ENCODE assay signal across 2 cellular contexts in the genomic region with DNA sequence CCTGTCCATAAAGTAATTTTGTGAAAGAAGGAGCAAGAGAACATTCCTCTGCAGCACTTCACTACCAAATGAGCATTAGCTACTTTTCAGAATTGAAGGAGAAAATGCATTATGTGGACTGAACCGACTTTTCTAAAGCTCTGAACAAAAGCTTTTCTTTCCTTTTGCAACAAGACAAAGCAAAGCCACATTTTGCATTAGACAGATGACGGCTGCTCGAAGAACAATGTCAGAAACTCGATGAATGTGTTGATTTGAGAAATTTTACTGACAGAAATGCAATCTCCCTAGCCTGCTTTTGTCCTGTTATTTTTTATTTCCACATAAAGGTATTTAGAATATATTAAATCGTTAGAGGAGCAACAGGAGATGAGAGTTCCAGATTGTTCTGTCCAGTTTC.
TF ChIP-seq lines count a peak whose summit lies in the region.

No MANE protein-coding gene starts in this region.

TF ChIP-seq in GM23338, 12 proteins besides CTCF, POLR2A, EP300 and RAD21 (continued from another document):
- TF ChIP-seq, protein P1, sequence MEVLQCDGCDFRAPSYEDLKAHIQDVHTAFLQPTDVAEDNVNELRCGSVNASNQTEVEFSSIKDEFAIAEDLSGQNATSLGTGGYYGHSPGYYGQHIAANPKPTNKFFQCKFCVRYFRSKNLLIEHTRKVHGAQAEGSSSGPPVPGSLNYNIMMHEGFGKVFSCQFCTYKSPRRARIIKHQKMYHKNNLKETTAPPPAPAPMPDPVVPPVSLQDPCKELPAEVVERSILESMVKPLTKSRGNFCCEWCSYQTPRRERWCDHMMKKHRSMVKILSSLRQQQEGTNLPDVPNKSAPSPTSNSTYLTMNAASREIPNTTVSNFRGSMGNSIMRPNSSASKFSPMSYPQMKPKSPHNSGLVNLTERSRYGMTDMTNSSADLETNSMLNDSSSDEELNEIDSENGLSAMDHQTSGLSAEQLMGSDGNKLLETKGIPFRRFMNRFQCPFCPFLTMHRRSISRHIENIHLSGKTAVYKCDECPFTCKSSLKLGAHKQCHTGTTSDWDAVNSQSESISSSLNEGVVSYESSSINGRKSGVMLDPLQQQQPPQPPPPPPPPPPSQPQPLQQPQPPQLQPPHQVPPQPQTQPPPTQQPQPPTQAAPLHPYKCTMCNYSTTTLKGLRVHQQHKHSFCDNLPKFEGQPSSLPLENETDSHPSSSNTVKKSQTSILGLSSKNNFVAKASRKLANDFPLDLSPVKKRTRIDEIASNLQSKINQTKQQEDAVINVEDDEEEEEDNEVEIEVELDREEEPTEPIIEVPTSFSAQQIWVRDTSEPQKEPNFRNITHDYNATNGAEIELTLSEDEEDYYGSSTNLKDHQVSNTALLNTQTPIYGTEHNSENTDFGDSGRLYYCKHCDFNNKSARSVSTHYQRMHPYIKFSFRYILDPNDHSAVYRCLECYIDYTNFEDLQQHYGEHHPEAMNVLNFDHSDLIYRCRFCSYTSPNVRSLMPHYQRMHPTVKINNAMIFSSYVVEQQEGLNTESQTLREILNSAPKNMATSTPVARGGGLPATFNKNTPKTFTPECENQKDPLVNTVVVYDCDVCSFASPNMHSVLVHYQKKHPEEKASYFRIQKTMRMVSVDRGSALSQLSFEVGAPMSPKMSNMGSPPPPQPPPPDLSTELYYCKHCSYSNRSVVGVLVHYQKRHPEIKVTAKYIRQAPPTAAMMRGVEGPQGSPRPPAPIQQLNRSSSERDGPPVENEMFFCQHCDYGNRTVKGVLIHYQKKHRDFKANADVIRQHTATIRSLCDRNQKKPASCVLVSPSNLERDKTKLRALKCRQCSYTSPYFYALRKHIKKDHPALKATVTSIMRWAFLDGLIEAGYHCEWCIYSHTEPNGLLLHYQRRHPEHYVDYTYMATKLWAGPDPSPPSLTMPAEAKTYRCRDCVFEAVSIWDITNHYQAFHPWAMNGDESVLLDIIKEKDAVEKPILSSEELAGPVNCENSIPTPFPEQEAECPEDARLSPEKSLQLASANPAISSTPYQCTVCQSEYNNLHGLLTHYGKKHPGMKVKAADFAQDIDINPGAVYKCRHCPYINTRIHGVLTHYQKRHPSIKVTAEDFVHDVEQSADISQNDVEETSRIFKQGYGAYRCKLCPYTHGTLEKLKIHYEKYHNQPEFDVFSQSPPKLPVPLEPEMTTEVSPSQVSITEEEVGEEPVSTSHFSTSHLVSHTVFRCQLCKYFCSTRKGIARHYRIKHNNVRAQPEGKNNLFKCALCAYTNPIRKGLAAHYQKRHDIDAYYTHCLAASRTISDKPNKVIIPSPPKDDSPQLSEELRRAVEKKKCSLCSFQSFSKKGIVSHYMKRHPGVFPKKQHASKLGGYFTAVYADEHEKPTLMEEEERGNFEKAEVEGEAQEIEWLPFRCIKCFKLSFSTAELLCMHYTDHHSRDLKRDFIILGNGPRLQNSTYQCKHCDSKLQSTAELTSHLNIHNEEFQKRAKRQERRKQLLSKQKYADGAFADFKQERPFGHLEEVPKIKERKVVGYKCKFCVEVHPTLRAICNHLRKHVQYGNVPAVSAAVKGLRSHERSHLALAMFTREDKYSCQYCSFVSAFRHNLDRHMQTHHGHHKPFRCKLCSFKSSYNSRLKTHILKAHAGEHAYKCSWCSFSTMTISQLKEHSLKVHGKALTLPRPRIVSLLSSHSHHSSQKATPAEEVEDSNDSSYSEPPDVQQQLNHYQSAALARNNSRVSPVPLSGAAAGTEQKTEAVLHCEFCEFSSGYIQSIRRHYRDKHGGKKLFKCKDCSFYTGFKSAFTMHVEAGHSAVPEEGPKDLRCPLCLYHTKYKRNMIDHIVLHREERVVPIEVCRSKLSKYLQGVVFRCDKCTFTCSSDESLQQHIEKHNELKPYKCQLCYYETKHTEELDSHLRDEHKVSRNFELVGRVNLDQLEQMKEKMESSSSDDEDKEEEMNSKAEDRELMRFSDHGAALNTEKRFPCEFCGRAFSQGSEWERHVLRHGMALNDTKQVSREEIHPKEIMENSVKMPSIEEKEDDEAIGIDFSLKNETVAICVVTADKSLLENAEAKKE (CRISPR knock-in tag; IDR thresholded peaks at IDR 0.05), result no peak
- TF ChIP-seq JUNB (IDR thresholded peaks at IDR 0.05; ENCODE audit: unreplicated experiment) (no peak), ZNF114 (CRISPR knock-in tag; IDR thresholded peaks at IDR 0.05) (no peak), ZNF331 (CRISPR knock-in tag; IDR thresholded peaks at IDR 0.05; ENCODE audit: low read depth) (no peak), CREB1 (CRISPR knock-in tag; IDR thresholded peaks at IDR 0.05; ENCODE audit: low read depth) (no peak), REST (IDR thresholded peaks at IDR 0.05; ENCODE audit: unreplicated experiment) (no peak), EZH2 (IDR thresholded peaks at IDR 0.05; ENCODE audit: low read depth, unreplicated experiment) (no peak), STAT1 (IDR thresholded peaks at IDR 0.05; ENCODE audit: unreplicated experiment) (no peak), NANOG (IDR thresholded peaks at IDR 0.05; ENCODE audit: borderline replicate concordance) (no peak)
- TF ChIP-seq, protein P2, sequence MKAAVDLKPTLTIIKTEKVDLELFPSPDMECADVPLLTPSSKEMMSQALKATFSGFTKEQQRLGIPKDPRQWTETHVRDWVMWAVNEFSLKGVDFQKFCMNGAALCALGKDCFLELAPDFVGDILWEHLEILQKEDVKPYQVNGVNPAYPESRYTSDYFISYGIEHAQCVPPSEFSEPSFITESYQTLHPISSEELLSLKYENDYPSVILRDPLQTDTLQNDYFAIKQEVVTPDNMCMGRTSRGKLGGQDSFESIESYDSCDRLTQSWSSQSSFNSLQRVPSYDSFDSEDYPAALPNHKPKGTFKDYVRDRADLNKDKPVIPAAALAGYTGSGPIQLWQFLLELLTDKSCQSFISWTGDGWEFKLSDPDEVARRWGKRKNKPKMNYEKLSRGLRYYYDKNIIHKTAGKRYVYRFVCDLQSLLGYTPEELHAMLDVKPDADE (IDR thresholded peaks at IDR 0.05), result no peak

TF ChIP-seq in GM12878, 131 proteins besides CTCF, POLR2A, EP300 and RAD21 (continued from another document):
- TF ChIP-seq USF1 (IDR thresholded peaks at IDR 0.05; ENCODE audit: borderline replicate concordance, extremely low read length, insufficient read depth, low read depth, low read length) (no peak), ZZZ3 (IDR thresholded peaks at IDR 0.05; ENCODE audit: control insufficient read depth, insufficient read length, low read depth) (no peak), MEF2A (IDR thresholded peaks at IDR 0.05; ENCODE audit: insufficient read depth, low read depth, low read length) (no peak), MTA3 (IDR thresholded peaks at IDR 0.05; ENCODE audit: borderline replicate concordance, low read length) (no peak), ZBTB4 (CRISPR knock-in tag; IDR thresholded peaks at IDR 0.05) (no peak), JUND (IDR thresholded peaks at IDR 0.05; ENCODE audit: low read depth, low read length) (no peak), IKZF2 (IDR thresholded peaks at IDR 0.05) (no peak), SMAD5 (IDR thresholded peaks at IDR 0.05; ENCODE audit: low read depth) (no peak), TCF7 (IDR thresholded peaks at IDR 0.05; ENCODE audit: borderline replicate concordance) (no peak), HDAC2 (IDR thresholded peaks at IDR 0.05) (no peak), RELA (IDR thresholded peaks at IDR 0.05; ENCODE audit: borderline replicate concordance, partially characterized antibody) (no peak), KLF5 (IDR thresholded peaks at IDR 0.05; ENCODE audit: partially characterized antibody) (no peak), HDAC6 (IDR thresholded peaks at IDR 0.05; ENCODE audit: unreplicated experiment) (no peak), FOXK2 (IDR thresholded peaks at IDR 0.05) (no peak), NKRF (conservative IDR thresholded peaks at IDR 0.05) (no peak)
- TF ChIP-seq, protein P3, sequence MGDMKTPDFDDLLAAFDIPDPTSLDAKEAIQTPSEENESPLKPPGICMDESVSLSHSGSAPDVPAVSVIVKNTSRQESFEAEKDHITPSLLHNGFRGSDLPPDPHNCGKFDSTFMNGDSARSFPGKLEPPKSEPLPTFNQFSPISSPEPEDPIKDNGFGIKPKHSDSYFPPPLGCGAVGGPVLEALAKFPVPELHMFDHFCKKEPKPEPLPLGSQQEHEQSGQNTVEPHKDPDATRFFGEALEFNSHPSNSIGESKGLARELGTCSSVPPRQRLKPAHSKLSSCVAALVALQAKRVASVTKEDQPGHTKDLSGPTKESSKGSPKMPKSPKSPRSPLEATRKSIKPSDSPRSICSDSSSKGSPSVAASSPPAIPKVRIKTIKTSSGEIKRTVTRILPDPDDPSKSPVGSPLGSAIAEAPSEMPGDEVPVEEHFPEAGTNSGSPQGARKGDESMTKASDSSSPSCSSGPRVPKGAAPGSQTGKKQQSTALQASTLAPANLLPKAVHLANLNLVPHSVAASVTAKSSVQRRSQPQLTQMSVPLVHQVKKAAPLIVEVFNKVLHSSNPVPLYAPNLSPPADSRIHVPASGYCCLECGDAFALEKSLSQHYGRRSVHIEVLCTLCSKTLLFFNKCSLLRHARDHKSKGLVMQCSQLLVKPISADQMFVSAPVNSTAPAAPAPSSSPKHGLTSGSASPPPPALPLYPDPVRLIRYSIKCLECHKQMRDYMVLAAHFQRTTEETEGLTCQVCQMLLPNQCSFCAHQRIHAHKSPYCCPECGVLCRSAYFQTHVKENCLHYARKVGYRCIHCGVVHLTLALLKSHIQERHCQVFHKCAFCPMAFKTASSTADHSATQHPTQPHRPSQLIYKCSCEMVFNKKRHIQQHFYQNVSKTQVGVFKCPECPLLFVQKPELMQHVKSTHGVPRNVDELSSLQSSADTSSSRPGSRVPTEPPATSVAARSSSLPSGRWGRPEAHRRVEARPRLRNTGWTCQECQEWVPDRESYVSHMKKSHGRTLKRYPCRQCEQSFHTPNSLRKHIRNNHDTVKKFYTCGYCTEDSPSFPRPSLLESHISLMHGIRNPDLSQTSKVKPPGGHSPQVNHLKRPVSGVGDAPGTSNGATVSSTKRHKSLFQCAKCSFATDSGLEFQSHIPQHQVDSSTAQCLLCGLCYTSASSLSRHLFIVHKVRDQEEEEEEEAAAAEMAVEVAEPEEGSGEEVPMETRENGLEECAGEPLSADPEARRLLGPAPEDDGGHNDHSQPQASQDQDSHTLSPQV (IDR thresholded peaks at IDR 0.05), result no peak
- TF ChIP-seq, protein P4, sequence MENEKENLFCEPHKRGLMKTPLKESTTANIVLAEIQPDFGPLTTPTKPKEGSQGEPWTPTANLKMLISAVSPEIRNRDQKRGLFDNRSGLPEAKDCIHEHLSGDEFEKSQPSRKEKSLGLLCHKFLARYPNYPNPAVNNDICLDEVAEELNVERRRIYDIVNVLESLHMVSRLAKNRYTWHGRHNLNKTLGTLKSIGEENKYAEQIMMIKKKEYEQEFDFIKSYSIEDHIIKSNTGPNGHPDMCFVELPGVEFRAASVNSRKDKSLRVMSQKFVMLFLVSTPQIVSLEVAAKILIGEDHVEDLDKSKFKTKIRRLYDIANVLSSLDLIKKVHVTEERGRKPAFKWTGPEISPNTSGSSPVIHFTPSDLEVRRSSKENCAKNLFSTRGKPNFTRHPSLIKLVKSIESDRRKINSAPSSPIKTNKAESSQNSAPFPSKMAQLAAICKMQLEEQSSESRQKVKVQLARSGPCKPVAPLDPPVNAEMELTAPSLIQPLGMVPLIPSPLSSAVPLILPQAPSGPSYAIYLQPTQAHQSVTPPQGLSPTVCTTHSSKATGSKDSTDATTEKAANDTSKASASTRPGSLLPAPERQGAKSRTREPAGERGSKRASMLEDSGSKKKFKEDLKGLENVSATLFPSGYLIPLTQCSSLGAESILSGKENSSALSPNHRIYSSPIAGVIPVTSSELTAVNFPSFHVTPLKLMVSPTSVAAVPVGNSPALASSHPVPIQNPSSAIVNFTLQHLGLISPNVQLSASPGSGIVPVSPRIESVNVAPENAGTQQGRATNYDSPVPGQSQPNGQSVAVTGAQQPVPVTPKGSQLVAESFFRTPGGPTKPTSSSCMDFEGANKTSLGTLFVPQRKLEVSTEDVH (IDR thresholded peaks at IDR 0.05; ENCODE audit: low read depth, partially characterized antibody), result no peak
- TF ChIP-seq, protein P5, sequence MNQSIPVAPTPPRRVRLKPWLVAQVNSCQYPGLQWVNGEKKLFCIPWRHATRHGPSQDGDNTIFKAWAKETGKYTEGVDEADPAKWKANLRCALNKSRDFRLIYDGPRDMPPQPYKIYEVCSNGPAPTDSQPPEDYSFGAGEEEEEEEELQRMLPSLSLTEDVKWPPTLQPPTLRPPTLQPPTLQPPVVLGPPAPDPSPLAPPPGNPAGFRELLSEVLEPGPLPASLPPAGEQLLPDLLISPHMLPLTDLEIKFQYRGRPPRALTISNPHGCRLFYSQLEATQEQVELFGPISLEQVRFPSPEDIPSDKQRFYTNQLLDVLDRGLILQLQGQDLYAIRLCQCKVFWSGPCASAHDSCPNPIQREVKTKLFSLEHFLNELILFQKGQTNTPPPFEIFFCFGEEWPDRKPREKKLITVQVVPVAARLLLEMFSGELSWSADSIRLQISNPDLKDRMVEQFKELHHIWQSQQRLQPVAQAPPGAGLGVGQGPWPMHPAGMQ (IDR thresholded peaks at IDR 0.05; ENCODE audit: borderline replicate concordance), result no peak
